ENCODE assay signal across 8 cellular contexts in the genomic region with DNA sequence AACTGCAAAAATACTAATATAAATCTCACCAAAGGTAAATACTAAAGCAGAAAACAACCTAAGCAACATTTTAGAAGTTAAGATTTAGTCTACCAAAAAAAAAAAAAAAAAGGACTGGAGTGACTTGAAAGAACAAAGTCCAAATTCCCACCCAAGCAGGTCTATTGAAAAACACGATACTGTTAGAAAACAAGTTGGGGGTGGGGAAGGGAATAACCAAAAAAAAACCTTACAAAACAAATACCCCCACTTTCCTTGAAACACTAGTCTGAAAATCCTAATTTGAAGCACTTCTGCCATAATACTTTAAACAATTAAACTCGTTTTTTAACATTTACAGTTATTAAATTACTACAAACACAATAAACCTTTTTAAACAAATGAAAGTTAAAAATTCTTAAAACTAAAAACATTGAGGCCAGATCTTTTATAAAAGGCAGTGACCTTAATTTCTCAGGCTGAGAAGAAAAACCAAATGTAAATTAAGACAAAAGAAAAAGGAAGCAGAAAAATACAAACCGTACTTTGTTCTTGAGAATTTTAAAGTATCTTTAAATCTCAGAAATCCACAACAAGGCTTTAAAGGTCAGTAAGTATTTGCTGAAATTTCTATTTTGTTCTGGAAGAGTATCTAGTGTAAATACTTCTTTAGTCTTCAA.
A peak's percentile ranks its signal among the peaks of the same experiment; 100 is the strongest.
DNase-seq lines count a peak whose midpoint lies in the region; ATAC-seq and TF ChIP-seq lines count a peak whose summit lies in the region.

No MANE protein-coding gene starts in this region.

- DNase-seq in activated naive CD4-positive, alpha-beta T cell treated with anti-CD3 and anti-CD28 coated beads, Interleukin-2, amount 50 U/mL, for 16 hours: no peak
- DNase-seq in esophagus squamous epithelium (lab: John Stamatoyannopoulos, UW): no peak
- no peak for DNase-seq in stimulated activated CD8-positive, alpha-beta memory T cell treated with anti-CD3 and anti-CD28 coated beads, Interleukin-4, amount 100 ng/mL, for 48 hours

- H3K27ac ChIP-seq in SU-DHL-6 (ENCODE audit: low read depth, low read length) (peak overlapping the region; percentile 95), esophagus squamous epithelium (peak overlapping the region; percentile 87 to 97 (median 94)), neutrophil (peak overlapping the region; percentile 95)

- no peaks in the 10 kb centered on the region for H3K9me3 ChIP-seq in SU-DHL-6 (ENCODE audit: insufficient read depth, low read length)
- H3K9me3 ChIP-seq in esophagus squamous epithelium: no peaks in the 10 kb centered on the region
- no peaks in the 10 kb centered on the region for H3K9me3 ChIP-seq in neutrophil

- H3K27me3 Mint-ChIP-seq in activated naive CD4-positive, alpha-beta T cell treated with anti-CD3 and anti-CD28 coated beads, Interleukin-2, amount 50 U/mL, for 24 hours: no peaks in the 10 kb centered on the region

- no peaks in the 10 kb centered on the region for H3K9me3 Mint-ChIP-seq in activated naive CD4-positive, alpha-beta T cell treated with anti-CD3 and anti-CD28 coated beads, Interleukin-2, amount 50 U/mL, for 24 hours

- peaks cover 62% of the 10 kb centered on the region for H3F3A ChIP-seq in SU-DHL-6 (ENCODE audit: insufficient read depth)

- peak overlapping the region; percentile 100 for H3K4me2 ChIP-seq in SU-DHL-6 (ENCODE audit: low read depth, low read length, poor library complexity, severe bottlenecking)

- peak overlapping the region; percentile 78 for H3K9ac ChIP-seq in SU-DHL-6 (ENCODE audit: low read length)

- H3K36me3 ChIP-seq in SU-DHL-6 (ENCODE audit: low read length) (peaks cover 4% of the 10 kb centered on the region; the same call in 1 of the 2 replicates), esophagus squamous epithelium (no peaks in the 10 kb centered on the region), neutrophil (peaks cover 3% of the 10 kb centered on the region)

- no peaks in the 10 kb centered on the region for H4K20me1 ChIP-seq in SU-DHL-6 (ENCODE audit: low read depth, low read length)

- H3K4me1 ChIP-seq in esophagus squamous epithelium (peaks cover 3 to 45% (median 14%) of the 10 kb centered on the region in 3 donors), neutrophil (ENCODE audit: control insufficient read depth in 1 of 2, insufficient read depth in 1 of 2, low read depth in 1 of 2, low read length in 1 of 2) (peaks cover 34 to 38% of the 10 kb centered on the region in 2 experiments)

- peak overlapping the region; percentile 98 for H3K27ac Mint-ChIP-seq in activated naive CD4-positive, alpha-beta T cell treated with anti-CD3 and anti-CD28 coated beads, Interleukin-2, amount 50 U/mL, for 24 hours

- TF ChIP-seq CTCF in SU-DHL-6 (IDR thresholded peaks at IDR 0.05; ENCODE audit: insufficient read depth, low read length, poor library complexity, severe bottlenecking): no peak
- TF ChIP-seq CTCF in esophagus squamous epithelium (IDR thresholded peaks at IDR 0.05): no peak
- TF ChIP-seq CTCF in neutrophil (IDR thresholded peaks at IDR 0.05): no peak

- peaks cover 68% of the 10 kb centered on the region for H3K79me2 ChIP-seq in SU-DHL-6 (ENCODE audit: insufficient read depth, low read length)

- H3K36me3 Mint-ChIP-seq in activated naive CD4-positive, alpha-beta T cell treated with anti-CD3 and anti-CD28 coated beads, Interleukin-2, amount 50 U/mL, for 24 hours: peaks cover 3% of the 10 kb centered on the region

- H3K27me3 ChIP-seq in SU-DHL-6 (ENCODE audit: low read length) (no peaks in the 10 kb centered on the region), esophagus squamous epithelium (no peaks in the 10 kb centered on the region), neutrophil (no peaks in the 10 kb centered on the region)

- intact Hi-C loops in esophagus squamous epithelium (cut with DNase I): no loop called here

- H3K4me1 Mint-ChIP-seq in activated naive CD4-positive, alpha-beta T cell treated with anti-CD3 and anti-CD28 coated beads, Interleukin-2, amount 50 U/mL, for 24 hours: peaks cover 28% of the 10 kb centered on the region

- H3K4me3 Mint-ChIP-seq in activated naive CD4-positive, alpha-beta T cell treated with anti-CD3 and anti-CD28 coated beads, Interleukin-2, amount 50 U/mL, for 24 hours: peak overlapping the region; percentile 95

- 2 to 3% methylated on average over 3 of the region's 3 CpGs for WGBS in esophagus squamous epithelium, 2 donors

- no peak for TF ChIP-seq POLR2A in esophagus squamous epithelium (IDR thresholded peaks at IDR 0.05)

- peak overlapping the region; percentile 73 for H3K4me3 ChIP-seq in SU-DHL-6 (ENCODE audit: insufficient read depth, low read length, poor library complexity, severe bottlenecking)
- H3K4me3 ChIP-seq in esophagus squamous epithelium: peak overlapping the region; percentile 42 to 72 (median 58)
- peak overlapping the region; percentile 81 to 87 for H3K4me3 ChIP-seq in neutrophil (ENCODE audit: low read depth in 1 of 2, low read length in 1 of 2)

- ATAC-seq in GM21619 (IDR thresholded peaks at IDR 0.05; ENCODE audit: unreplicated experiment) (no peak), HG03571 (IDR thresholded peaks at IDR 0.05; ENCODE audit: unreplicated experiment) (no peak)

- no peak overlapping the region for H2AFZ ChIP-seq in SU-DHL-6 (ENCODE audit: low read depth, low read length, severe bottlenecking)

- no peaks in the 10 kb centered on the region for H3K9me2 ChIP-seq in SU-DHL-6 (replicated peaks; ENCODE audit: insufficient read depth, low read length)
